In genomic region chr12:121773011-121773777, GRCh38 we compare ENCODE assay signal across 8 cellular contexts. TPM values are rescaled to one million over a fixed set of nuclear protein-coding genes. Genes with fewer than 3 reads are reported as not detected.
DNase-seq lines count a peak whose midpoint lies in the region; ATAC-seq and TF ChIP-seq lines count a peak whose summit lies in the region.

No MANE protein-coding gene starts in this region.

- H3K27ac ChIP-seq in A673 (ENCODE audit: low read depth, low read length, poor library complexity, severe bottlenecking) (no peak overlapping the region), lower lobe of right lung (peak overlapping the region; percentile 71)

- H3K4me3 ChIP-seq in A673 (ENCODE audit: low read depth, low read length, poor library complexity, severe bottlenecking), result no peak overlapping the region
- H3K4me3 ChIP-seq in lower lobe of right lung, result no peak overlapping the region

- no peaks in the 10 kb centered on the region for H3K36me3 ChIP-seq in A673 (ENCODE audit: insufficient read depth, low read length, poor library complexity, severe bottlenecking)
- no peaks in the 10 kb centered on the region for H3K36me3 ChIP-seq in lower lobe of right lung

- peak; percentile 66 for ATAC-seq in GM18505 (IDR thresholded peaks at IDR 0.05; ENCODE audit: unreplicated experiment)
- peak; percentile 59 for ATAC-seq in HG03060 (IDR thresholded peaks at IDR 0.05; ENCODE audit: low read depth, unreplicated experiment)
- peak; percentile 82 to 86 for ATAC-seq in lower lobe of right lung

- no peaks in the 10 kb centered on the region for H3K9me3 ChIP-seq in A673 (ENCODE audit: low read depth, low read length, poor library complexity, severe bottlenecking)
- no peaks in the 10 kb centered on the region for H3K9me3 ChIP-seq in lower lobe of right lung

- no peak for TF ChIP-seq POLR2A in GM18505 (IDR thresholded peaks at IDR 0.05; ENCODE audit: borderline replicate concordance, extremely low read depth, insufficient read depth, insufficient read length)

- CTCF ChIA-PET in A673 (lab: Charles Lee), result interaction anchor here (1.1 kb wide), 1 partner anchor 75 kb away, joined by 5 read pairs; no protein-coding TSS in a partner anchor

- POLR2A ChIA-PET in A673 (lab: Charles Lee; ENCODE audit: low non-redundant PET), result no interaction called here

- intact Hi-C loops in A673 (cut with micrococcal nuclease; ENCODE audit: unreplicated experiment), result loop anchor here (1.0 to 10.0 kb wide), 2 partner anchors 76 to 218 kb away; no protein-coding TSS in a partner anchor
- intact Hi-C loops in lower lobe of right lung (cut with DNase I), result loop anchor here (10.0 kb wide), 1 partner anchor 78 kb away; no protein-coding TSS in a partner anchor

- DNase-seq in A673 (ENCODE audit: low spot score) (peak; percentile 70), NCI-H2227 (lab: John Stamatoyannopoulos, UW; ENCODE audit: unreplicated experiment) (peak; percentile 67), cerebellum (ENCODE audit: low spot score) (peak; percentile 75), lower lobe of right lung (peak; percentile 87)
- DNase-seq in activated CD4-positive, CD25-positive, alpha-beta regulatory T cell treated with anti-CD3 and anti-CD28 coated beads, Interleukin-2, amount 50 U/mL, for 16 hours (ENCODE audit: low read depth, low spot score), result peak; percentile 61
- peak; percentile 68 to 70 for DNase-seq in stimulated activated CD8-positive, alpha-beta memory T cell treated with anti-CD3 and anti-CD28 coated beads, Interleukin-2, amount 100 ng/mL, for 48 hours (ENCODE audit: low read depth in 2 of 2)

- TF ChIP-seq CTCF in A673 (conservative IDR thresholded peaks at IDR 0.05; ENCODE audit: low read depth, low read length) (peak; percentile 88), lower lobe of right lung (IDR thresholded peaks at IDR 0.05) (peak; percentile 79)

- H3K4me1 ChIP-seq in A673 (ENCODE audit: insufficient read depth, low read length, poor library complexity, severe bottlenecking), result no peaks in the 10 kb centered on the region
- H3K4me1 ChIP-seq in lower lobe of right lung, result peaks cover 14% of the 10 kb centered on the region

- H3K27me3 ChIP-seq in A673 (replicated peaks; ENCODE audit: insufficient read depth, low read depth, low read length, poor library complexity) (no peaks in the 10 kb centered on the region), lower lobe of right lung (ENCODE audit: low read depth) (no peaks in the 10 kb centered on the region)

- no TSS peak for BruUV-seq in A673 (replicated peaks; lab: Mats Ljungman, UMichigan)

RNA-seq across cellular contexts. Expression of gene RHOF, which starts 20.3 kb away (rescaled TPM):
- total RNA-seq in A673 (2021) (21.1 and 24.3 TPM in 2 replicates), cerebellum (16.5 TPM), lower lobe of right lung (28.7 TPM)

RNA-seq across cellular contexts. Expression of gene SETD1B, which starts 30.6 kb away (rescaled TPM):
- total RNA-seq in A673 (2021), result 23.8 and 24.5 TPM in 2 replicates
- 3.8 TPM for total RNA-seq in cerebellum
- 19.7 TPM for total RNA-seq in lower lobe of right lung
